ENCODE assay signal across 11 cellular contexts in genomic region chr7:98249106-98249505, GRCh38. TPM values are rescaled to one million over a fixed set of nuclear protein-coding genes. Genes with fewer than 3 reads are reported as not detected.
DNase-seq lines count a peak whose midpoint lies in the region; ATAC-seq and TF ChIP-seq lines count a peak whose summit lies in the region.
"Had no signal": no experiment of that assay in that cellular context is flagged by ENCODE, and none has a peak within 500 bp of the region (broad histone marks: within the 10 kb centered on the region; RNA-seq: fewer than 3 reads in every experiment).

No MANE protein-coding gene starts in this region.

- no peak for ATAC-seq in T-cell (replicated peaks in 1 of 4)
- ATAC-seq in right cardiac atrium: peak; percentile 19 to 54

- H3K4me3 Mint-ChIP-seq in activated naive CD4-positive, alpha-beta T cell treated with anti-CD3 and anti-CD28 coated beads, Interleukin-2, amount 50 U/mL, for 24 hours: peak overlapping the region; percentile 70
- H3K4me3 Mint-ChIP-seq in T-cell: peak overlapping the region; percentile 29 to 96 (median 45)

- no peak for TF ChIP-seq POLR2A in transverse colon (IDR thresholded peaks at IDR 0.05)

- H3K4me1 Mint-ChIP-seq in activated naive CD4-positive, alpha-beta T cell treated with anti-CD3 and anti-CD28 coated beads, Interleukin-2, amount 50 U/mL, for 24 hours: peaks cover 61% of the 10 kb centered on the region
- H3K4me1 Mint-ChIP-seq in T-cell: peaks cover 56 to 65% (median 59%) of the 10 kb centered on the region in 3 donors

- intact Hi-C loops in right cardiac atrium (cut with DNase I) (no loop called here), transverse colon (cut with DNase I; ENCODE audit: low total_unique reads) (no loop called here), A673 (cut with micrococcal nuclease; ENCODE audit: unreplicated experiment) (no loop called here)

- peaks cover 3% of the 10 kb centered on the region for H3K36me3 Mint-ChIP-seq in activated naive CD4-positive, alpha-beta T cell treated with anti-CD3 and anti-CD28 coated beads, Interleukin-2, amount 50 U/mL, for 24 hours
- H3K36me3 Mint-ChIP-seq in T-cell: peaks cover 13% of the 10 kb centered on the region

- TF ChIP-seq CTCF in transverse colon (IDR thresholded peaks at IDR 0.05) (no peak), A673 (conservative IDR thresholded peaks at IDR 0.05; ENCODE audit: low read depth, low read length) (no peak)

- no peaks in the 10 kb centered on the region for H3K27me3 ChIP-seq in right cardiac atrium (ENCODE audit: control insufficient read depth, insufficient read depth)
- no peaks in the 10 kb centered on the region for H3K27me3 ChIP-seq in transverse colon
- H3K27me3 ChIP-seq in A673 (replicated peaks; ENCODE audit: insufficient read depth, low read depth, low read length, poor library complexity): no peaks in the 10 kb centered on the region

- POLR2A ChIA-PET in T-cell (lab: Charles Lee): interaction anchor here in 1 of 2 donors (0.7 kb wide), 1 partner anchor 1229 kb away, joined by 4 read pairs; no protein-coding TSS in a partner anchor
- POLR2A ChIA-PET in A673 (lab: Charles Lee; ENCODE audit: low non-redundant PET): no interaction called here

- in situ Hi-C loops in transverse colon (cut with MboI; ENCODE audit: low pct_ligation_motif_present in 1 of 4, low pct_unique_long_range_greater_than_20kb in 1 of 4, low sequenced_read_pairs in 3 of 4): no loop called here

- no TSS peak for BruUV-seq in A673 (replicated peaks; lab: Mats Ljungman, UMichigan)

- no peaks in the 10 kb centered on the region for H3K9me3 Mint-ChIP-seq in activated naive CD4-positive, alpha-beta T cell treated with anti-CD3 and anti-CD28 coated beads, Interleukin-2, amount 50 U/mL, for 24 hours
- H3K9me3 Mint-ChIP-seq in T-cell: no peaks in the 10 kb centered on the region

- H3K27ac ChIP-seq in right cardiac atrium (ENCODE audit: low read length): peak overlapping the region; percentile 73
- H3K27ac ChIP-seq in transverse colon: peak overlapping the region in 3 of 4 donors; percentile 20 to 44 (median 22)
- H3K27ac ChIP-seq in A673 (ENCODE audit: low read depth, low read length, poor library complexity, severe bottlenecking): no peak overlapping the region

- H3K27ac Mint-ChIP-seq in activated naive CD4-positive, alpha-beta T cell treated with anti-CD3 and anti-CD28 coated beads, Interleukin-2, amount 50 U/mL, for 24 hours: peak overlapping the region; percentile 99
- H3K27ac Mint-ChIP-seq in T-cell: peak overlapping the region; percentile 94 to 98

- CTCF ChIA-PET in T-cell (lab: Charles Lee): interaction anchor here in 1 of 2 donors (0.9 kb wide), 1 partner anchor 277 kb away, joined by 3 read pairs; no protein-coding TSS in a partner anchor
- CTCF ChIA-PET in A673 (lab: Charles Lee): no interaction called here

- TF ChIP-seq EP300 in transverse colon (IDR thresholded peaks at IDR 0.05; ENCODE audit: low read depth): no peak

- H3K36me3 ChIP-seq in transverse colon: no peaks in the 10 kb centered on the region
- no peaks in the 10 kb centered on the region for H3K36me3 ChIP-seq in A673 (ENCODE audit: insufficient read depth, low read length, poor library complexity, severe bottlenecking)

- no peaks in the 10 kb centered on the region for H3K27me3 Mint-ChIP-seq in activated naive CD4-positive, alpha-beta T cell treated with anti-CD3 and anti-CD28 coated beads, Interleukin-2, amount 50 U/mL, for 24 hours
- H3K27me3 Mint-ChIP-seq in T-cell: no peaks in the 10 kb centered on the region

- WGBS in right cardiac atrium: 67% methylated on average over 6 of the region's 6 CpGs
- 81 to 82% methylated on average over 4 to 5 of the region's 6 CpGs for WGBS in transverse colon (ENCODE audit: low coverage in 1 of 2), 2 donors

- no peak for DNase-seq in activated naive CD4-positive, alpha-beta T cell (lab: John Stamatoyannopoulos, UW)
- DNase-seq in T-cell: no peak
- peak; percentile 46 to 53 (median 48) for DNase-seq in right cardiac atrium
- DNase-seq in transverse colon: no peak
- no peak for DNase-seq in NCI-H2029 (lab: John Stamatoyannopoulos, UW)
- DNase-seq in GM19240 (ENCODE audit: insufficient read length, low spot score): no peak
- DNase-seq in A673 (ENCODE audit: low spot score): no peak
- DNase-seq: mesenchymal stem cell, NCI-H774 had no signal

- no peaks in the 10 kb centered on the region for H3K9me3 ChIP-seq in right cardiac atrium (ENCODE audit: control insufficient read depth, low read length)
- no peaks in the 10 kb centered on the region for H3K9me3 ChIP-seq in transverse colon
- H3K9me3 ChIP-seq in A673 (ENCODE audit: low read depth, low read length, poor library complexity, severe bottlenecking): no peaks in the 10 kb centered on the region

- H3K4me3 ChIP-seq in right cardiac atrium (ENCODE audit: low read length) (no peak overlapping the region), transverse colon (no peak overlapping the region), A673 (ENCODE audit: low read depth, low read length, poor library complexity, severe bottlenecking) (no peak overlapping the region)

- no peaks in the 10 kb centered on the region for H3K4me1 ChIP-seq in right cardiac atrium (ENCODE audit: control insufficient read depth, insufficient read depth, low read length)
- H3K4me1 ChIP-seq in transverse colon: peaks cover 6 to 40% (median 25%) of the 10 kb centered on the region in 4 donors
- H3K4me1 ChIP-seq in A673 (ENCODE audit: insufficient read depth, low read length, poor library complexity, severe bottlenecking): peaks cover 4% of the 10 kb centered on the region

RNA-seq across cellular contexts. Expression of gene TECPR1, which starts 2.9 kb away (rescaled TPM):
- 100 to 1,000 TPM; 118 to 192 (median 162) TPM for total RNA-seq in T-cell
- total RNA-seq in right cardiac atrium: 10 to 100 TPM; 20.9 to 25.5 (median 25.1) TPM
- polyA plus RNA-seq in right cardiac atrium: 10.5 TPM
- total RNA-seq in transverse colon: 10 to 100 TPM; 23.1 to 43.0 (median 28.8) TPM
- 21.2 and 25.9 TPM in 2 replicates for total RNA-seq in A673 (2021)

RNA-seq across cellular contexts. Expression of gene BRI3, which starts 32.4 kb away (rescaled TPM):
- total RNA-seq in T-cell (10 to 100 TPM; 53.4 to 73.0 (median 61.2) TPM), right cardiac atrium (100 to 1,000 TPM; 156 to 203 (median 187) TPM), transverse colon (10 to 100 TPM in 3 of 4 donors, 1 to 10 TPM in 1; 9.8 to 87.5 (median 51.5) TPM), A673 (2021) (76.9 and 85.8 TPM in 2 replicates)
- 209 TPM for polyA plus RNA-seq in right cardiac atrium

RNA-seq across cellular contexts. Expression of gene BHLHA15, which starts 37.9 kb away (rescaled TPM):
- total RNA-seq in T-cell: under 1 TPM in 1 of 5 donors, not detected in 4; 0.55 TPM
- total RNA-seq in right cardiac atrium: under 1 TPM in 2 of 4 donors, not detected in 2; 0.53 to 0.57 TPM
- polyA plus RNA-seq in right cardiac atrium: not detected
- 1 to 10 TPM in 2 of 4 donors, not detected in 2; 2.0 to 7.3 TPM for total RNA-seq in transverse colon
- total RNA-seq in A673 (2021): 0.64 and 1.3 TPM in 2 replicates
- total RNA-seq: M059J had no signal

Comparison
In these comparisons a context has a peak if more than half of its experiments do, and no peak if none do; other contexts are left out.
1. DNase-seq: peak in right cardiac atrium (3 of 3); none in activated naive CD4-positive, alpha-beta T cell (0 of 4), T-cell (0 of 34), transverse colon (single experiment), NCI-H2029 (single experiment), GM19240 (single experiment) and A673 (single experiment).
2. ATAC-seq: peak in right cardiac atrium (2 of 2); none in T-cell (0 of 4).